ENCODE assay signal across 12 cellular contexts in the genomic region with DNA sequence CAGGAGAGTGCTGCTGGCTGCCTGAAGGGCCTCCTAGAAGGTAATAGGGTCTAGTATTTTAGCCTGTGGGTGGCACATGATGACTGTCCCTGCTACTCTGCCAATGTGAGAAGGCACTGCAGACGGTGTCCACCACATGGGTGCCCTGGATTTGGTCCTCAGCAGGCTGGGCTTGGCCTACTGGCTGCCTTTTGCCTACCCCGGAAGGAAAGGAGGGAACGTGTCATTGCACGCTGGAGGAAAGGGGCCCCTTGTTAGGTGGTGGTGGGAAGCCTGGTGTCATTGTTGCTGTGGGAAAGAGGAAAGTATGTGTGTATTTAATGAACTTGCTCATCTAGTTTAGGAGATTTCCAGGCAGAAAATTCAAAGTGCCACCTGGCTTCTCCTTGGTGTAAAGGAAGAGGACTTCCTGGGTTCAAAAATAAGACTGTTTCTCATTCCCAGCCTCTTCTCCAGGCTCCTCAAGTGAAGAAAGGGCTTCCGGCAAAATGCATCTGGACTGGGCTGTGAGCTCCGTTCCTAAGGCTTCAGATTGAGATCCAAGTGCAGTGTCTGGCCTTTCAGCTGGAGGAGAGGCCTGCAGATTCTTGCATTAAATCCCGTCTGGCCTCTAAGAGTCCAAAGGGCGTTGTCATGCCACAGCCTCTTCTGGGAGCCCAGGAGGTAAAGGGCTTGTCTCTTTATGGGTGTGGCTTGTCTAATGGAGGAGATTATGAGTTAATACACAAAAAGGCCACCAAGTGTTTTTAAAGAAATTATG. TPM values are rescaled to one million over a fixed set of nuclear protein-coding genes. Genes with fewer than 3 reads are reported as not detected.
DNase-seq lines count a peak whose midpoint lies in the region; ATAC-seq and TF ChIP-seq lines count a peak whose summit lies in the region.
"Had no signal": no experiment of that assay in that cellular context is flagged by ENCODE, and none has a peak within 500 bp of the region (broad histone marks: within the 10 kb centered on the region; RNA-seq: fewer than 3 reads in every experiment).

No MANE protein-coding gene starts in this region.

- no peaks in the 10 kb centered on the region for H3K36me3 Mint-ChIP-seq in natural killer cell treated with Interleukin-12 subunit alpha and Interleukin-12 subunit beta and Interleukin-15 and Interleukin-18, amount 100 ng/mL, for 72 hours
- H3K36me3 Mint-ChIP-seq in natural killer cell (no peaks in the 10 kb centered on the region), WTC11 (peaks cover 12% of the 10 kb centered on the region)

- H3K27me3 Mint-ChIP-seq in natural killer cell treated with Interleukin-12 subunit alpha and Interleukin-12 subunit beta and Interleukin-15 and Interleukin-18, amount 100 ng/mL, for 72 hours = no peaks in the 10 kb centered on the region
- H3K27me3 Mint-ChIP-seq in natural killer cell (ENCODE audit: low read depth in 2 of 2) = no peaks in the 10 kb centered on the region
- H3K27me3 Mint-ChIP-seq in WTC11 (ENCODE audit: low read depth) = no peaks in the 10 kb centered on the region

- peak overlapping the region; percentile 60 for H3K4me2 ChIP-seq in hepatocyte

- H3K27me3 ChIP-seq in hepatocyte (no peaks in the 10 kb centered on the region), upper lobe of right lung (no peaks in the 10 kb centered on the region)
- H3K27me3 ChIP-seq: ascending aorta, tibial nerve had no signal

- no peaks in the 10 kb centered on the region for H3K9me3 Mint-ChIP-seq in natural killer cell treated with Interleukin-12 subunit alpha and Interleukin-12 subunit beta and Interleukin-15 and Interleukin-18, amount 100 ng/mL, for 72 hours
- H3K9me3 Mint-ChIP-seq in natural killer cell (no peaks in the 10 kb centered on the region), WTC11 (peaks cover 7% of the 10 kb centered on the region)

- H3K27ac Mint-ChIP-seq in natural killer cell treated with Interleukin-12 subunit alpha and Interleukin-12 subunit beta and Interleukin-15 and Interleukin-18, amount 100 ng/mL, for 72 hours = peak overlapping the region in 1 of 2 donors; percentile 75
- H3K27ac Mint-ChIP-seq in natural killer cell (peak overlapping the region in 1 of 2 donors; percentile 53), WTC11 (peak overlapping the region; percentile 29; the same call in 1 of the 2 replicates)

- 45% methylated on average over 8 of the region's 8 CpGs for WGBS in hepatocyte (ENCODE audit: low lambda C conversion rate, missing lambda C conversion rate)

- H4K20me1 ChIP-seq in hepatocyte (ENCODE audit: insufficient read depth, poor library complexity, severe bottlenecking) = no peaks in the 10 kb centered on the region

- no peak for DNase-seq in natural killer cell treated with Interleukin-12 subunit alpha and Interleukin-12 subunit beta and Interleukin-15 and Interleukin-18, amount 100 ng/mL, for 72 hours (ENCODE audit: low spot score)
- DNase-seq in natural killer cell (no peak), WTC11 (ENCODE audit: low spot score) (no peak), hepatocyte (ENCODE audit: low spot score) (peak; percentile 84), upper lobe of right lung (no peak), COR-L47 (lab: John Stamatoyannopoulos, UW) (no peak), superior temporal gyrus (ENCODE audit: extremely low spot score) (no peak)
- no peak for DNase-seq in stimulated activated CD4-positive, alpha-beta T cell treated with anti-CD3 and anti-CD28 coated beads, Interleukin-4, amount 100 ng/mL, for 24 hours
- DNase-seq: Karpas-422; stimulated activated CD4-positive, alpha-beta T cell treated with anti-CD3 and anti-CD28 coated beads, Interleukin-1b, Interleukin-23, amount 100 ng/mL, for 48 hours had no signal

- no peak overlapping the region for H2AFZ ChIP-seq in hepatocyte

- CTCF ChIA-PET in WTC11 (lab: Charles Lee) = no interaction called here

- no peak for ATAC-seq in natural killer cell treated with Interleukin-12 subunit alpha and Interleukin-12 subunit beta and Interleukin-15 and Interleukin-18, amount 100 ng/mL, for 72 hours
- ATAC-seq in natural killer cell (no peak), WTC11 (no peak), upper lobe of right lung (peak; percentile 43)

- peaks cover 75% of the 10 kb centered on the region for H3K79me2 ChIP-seq in hepatocyte

- H3K4me3 ChIP-seq in hepatocyte = no peak overlapping the region
- no peak overlapping the region for H3K4me3 ChIP-seq in upper lobe of right lung
- H3K4me3 ChIP-seq: ascending aorta, tibial nerve had no signal

- peak overlapping the region; percentile 98 for H3K27ac ChIP-seq in hepatocyte
- no peak overlapping the region for H3K27ac ChIP-seq in upper lobe of right lung
- H3K27ac ChIP-seq: ascending aorta had no signal

- TF ChIP-seq CTCF in natural killer cell (IDR thresholded peaks at IDR 0.05) = no peak
- TF ChIP-seq CTCF in WTC11 (IDR thresholded peaks at IDR 0.05) = no peak
- no peak for TF ChIP-seq CTCF in hepatocyte (IDR thresholded peaks at IDR 0.05; ENCODE audit: poor library complexity)
- TF ChIP-seq CTCF in upper lobe of right lung (IDR thresholded peaks at IDR 0.05) = no peak

- H3K4me1 Mint-ChIP-seq in natural killer cell treated with Interleukin-12 subunit alpha and Interleukin-12 subunit beta and Interleukin-15 and Interleukin-18, amount 100 ng/mL, for 72 hours (ENCODE audit: low read depth in 2 of 2) = peaks cover 51 to 58% of the 10 kb centered on the region in 2 donors
- peaks cover 51 to 62% of the 10 kb centered on the region in 2 donors for H3K4me1 Mint-ChIP-seq in natural killer cell
- H3K4me1 Mint-ChIP-seq in WTC11 = peaks cover 18% of the 10 kb centered on the region

- H3K9me3 ChIP-seq in hepatocyte (ENCODE audit: low read depth) (no peaks in the 10 kb centered on the region), upper lobe of right lung (no peaks in the 10 kb centered on the region)
- H3K9me3 ChIP-seq: ascending aorta, tibial nerve had no signal

- H3K4me1 ChIP-seq in hepatocyte (ENCODE audit: insufficient read depth) = peaks cover 42% of the 10 kb centered on the region
- H3K4me1 ChIP-seq in upper lobe of right lung = peaks cover 12% of the 10 kb centered on the region
- H3K4me1 ChIP-seq: ascending aorta had no signal

- H3K9me2 ChIP-seq in hepatocyte (replicated peaks; ENCODE audit: insufficient read depth) = no peaks in the 10 kb centered on the region

- POLR2A ChIA-PET in WTC11 (lab: Charles Lee) = no interaction called here

- H3K36me3 ChIP-seq in hepatocyte (replicated peaks; ENCODE audit: insufficient read depth, low read depth) (no peaks in the 10 kb centered on the region), upper lobe of right lung (no peaks in the 10 kb centered on the region)
- H3K36me3 ChIP-seq: ascending aorta, tibial nerve had no signal

- peak overlapping the region; percentile 12 for H3K4me3 Mint-ChIP-seq in natural killer cell treated with Interleukin-12 subunit alpha and Interleukin-12 subunit beta and Interleukin-15 and Interleukin-18, amount 100 ng/mL, for 72 hours
- H3K4me3 Mint-ChIP-seq in natural killer cell (no peak overlapping the region), WTC11 (no peak overlapping the region)

- intact Hi-C loops in natural killer cell (cut with micrococcal nuclease) (no loop called here), upper lobe of right lung (cut with DNase I) (no loop called here)

TF ChIP-seq in WTC11, 78 proteins besides CTCF, POLR2A, EP300 and RAD21 (continues in another document):
- TF ChIP-seq FOXK1 (CRISPR knock-in tag; IDR thresholded peaks at IDR 0.05) (no peak), GRHL2 (CRISPR knock-in tag; IDR thresholded peaks at IDR 0.05; ENCODE audit: insufficient replicate concordance, severe bottlenecking) (no peak)
- TF ChIP-seq, protein P1, sequence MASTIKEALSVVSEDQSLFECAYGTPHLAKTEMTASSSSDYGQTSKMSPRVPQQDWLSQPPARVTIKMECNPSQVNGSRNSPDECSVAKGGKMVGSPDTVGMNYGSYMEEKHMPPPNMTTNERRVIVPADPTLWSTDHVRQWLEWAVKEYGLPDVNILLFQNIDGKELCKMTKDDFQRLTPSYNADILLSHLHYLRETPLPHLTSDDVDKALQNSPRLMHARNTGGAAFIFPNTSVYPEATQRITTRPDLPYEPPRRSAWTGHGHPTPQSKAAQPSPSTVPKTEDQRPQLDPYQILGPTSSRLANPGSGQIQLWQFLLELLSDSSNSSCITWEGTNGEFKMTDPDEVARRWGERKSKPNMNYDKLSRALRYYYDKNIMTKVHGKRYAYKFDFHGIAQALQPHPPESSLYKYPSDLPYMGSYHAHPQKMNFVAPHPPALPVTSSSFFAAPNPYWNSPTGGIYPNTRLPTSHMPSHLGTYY (CRISPR knock-in tag; IDR thresholded peaks at IDR 0.05) = no peak

RNA-seq across cellular contexts. Expression of a gene that starts 55.1 kb away (rescaled TPM):
- 10 to 100 TPM; 44.1 to 92.4 TPM for total RNA-seq in natural killer cell treated with Interleukin-12 subunit alpha and Interleukin-12 subunit beta and Interleukin-15 and Interleukin-18, amount 100 ng/mL, for 72 hours
- total RNA-seq in natural killer cell (10 to 100 TPM; 49.2 to 63.6 (median 55.4) TPM), WTC11 (2021) (35.6 to 41.0 TPM (median 36.8 TPM) in 3 replicates), hepatocyte (11.9 and 20.6 TPM in 2 replicates), upper lobe of right lung (35.4 TPM)
- 12.5 and 14.1 TPM in 2 replicates for polyA plus RNA-seq in hepatocyte
